Comparison of ENCODE assay signal across 1 cellular context in genomic region chr20:41173161-41173721, GRCh38.
TF ChIP-seq lines count a peak whose summit lies in the region.

No MANE protein-coding gene starts in this region.

TF ChIP-seq in HEK293, 187 proteins besides CTCF, POLR2A, EP300 and RAD21 (continued from another document):
- TF ChIP-seq ZNF561 (tag by site-specific recombination; IDR thresholded peaks at IDR 0.05; ENCODE audit: borderline replicate concordance) (0 out of 2 replicates have a peak, but pooled peaks have one; percentile 25), ZNF248 (tag by site-specific recombination; IDR thresholded peaks at IDR 0.05) (no peak), ZSCAN4 (tag by site-specific recombination; IDR thresholded peaks at IDR 0.05) (no peak), ZNF514 (tag by site-specific recombination; IDR thresholded peaks at IDR 0.05) (no peak), ZNF169 (tag by site-specific recombination; IDR thresholded peaks at IDR 0.05) (no peak), ZNF174 (tag by site-specific recombination; IDR thresholded peaks at IDR 0.05) (no peak), ZNF830 (tag by site-specific recombination; IDR thresholded peaks at IDR 0.05; ENCODE audit: low read depth) (no peak), KLF7 (tag by site-specific recombination; IDR thresholded peaks at IDR 0.05; ENCODE audit: borderline replicate concordance) (no peak), SCRT2 (tag by site-specific recombination; IDR thresholded peaks at IDR 0.05) (0 out of 2 replicates have a peak, but pooled peaks have one; percentile 42), HOXC10 (CRISPR knock-in tag; IDR thresholded peaks at IDR 0.05) (no peak), MEIS1 (CRISPR knock-in tag; IDR thresholded peaks at IDR 0.05; ENCODE audit: borderline replicate concordance) (no peak), GFI1B (tag by site-specific recombination; IDR thresholded peaks at IDR 0.05) (no peak), ZEB2 (tag by site-specific recombination; IDR thresholded peaks at IDR 0.05) (no peak), ZNF513 (tag by site-specific recombination; IDR thresholded peaks at IDR 0.05) (no peak), ZNF654 (tag by site-specific recombination; IDR thresholded peaks at IDR 0.05; ENCODE audit: low read depth) (peak; percentile 83), TRIM28 (IDR thresholded peaks at IDR 0.05; ENCODE audit: borderline replicate concordance, low read length) (no peak), ZNF664 (tag by site-specific recombination; IDR thresholded peaks at IDR 0.05) (no peak), RBAK (tag by site-specific recombination; IDR thresholded peaks at IDR 0.05) (no peak), ZSCAN16 (tag by site-specific recombination; IDR thresholded peaks at IDR 0.05) (peak; percentile 85; the same call in 1 of the 2 replicates), PBX3 (CRISPR knock-in tag; IDR thresholded peaks at IDR 0.05) (no peak), ZNF501 (tag by site-specific recombination; IDR thresholded peaks at IDR 0.05) (no peak), ZBTB10 (tag by site-specific recombination; IDR thresholded peaks at IDR 0.05) (no peak), ZNF157 (tag by site-specific recombination; IDR thresholded peaks at IDR 0.05) (no peak), ZNF423 (tag by site-specific recombination; IDR thresholded peaks at IDR 0.05) (no peak)
- TF ChIP-seq, protein P1, sequence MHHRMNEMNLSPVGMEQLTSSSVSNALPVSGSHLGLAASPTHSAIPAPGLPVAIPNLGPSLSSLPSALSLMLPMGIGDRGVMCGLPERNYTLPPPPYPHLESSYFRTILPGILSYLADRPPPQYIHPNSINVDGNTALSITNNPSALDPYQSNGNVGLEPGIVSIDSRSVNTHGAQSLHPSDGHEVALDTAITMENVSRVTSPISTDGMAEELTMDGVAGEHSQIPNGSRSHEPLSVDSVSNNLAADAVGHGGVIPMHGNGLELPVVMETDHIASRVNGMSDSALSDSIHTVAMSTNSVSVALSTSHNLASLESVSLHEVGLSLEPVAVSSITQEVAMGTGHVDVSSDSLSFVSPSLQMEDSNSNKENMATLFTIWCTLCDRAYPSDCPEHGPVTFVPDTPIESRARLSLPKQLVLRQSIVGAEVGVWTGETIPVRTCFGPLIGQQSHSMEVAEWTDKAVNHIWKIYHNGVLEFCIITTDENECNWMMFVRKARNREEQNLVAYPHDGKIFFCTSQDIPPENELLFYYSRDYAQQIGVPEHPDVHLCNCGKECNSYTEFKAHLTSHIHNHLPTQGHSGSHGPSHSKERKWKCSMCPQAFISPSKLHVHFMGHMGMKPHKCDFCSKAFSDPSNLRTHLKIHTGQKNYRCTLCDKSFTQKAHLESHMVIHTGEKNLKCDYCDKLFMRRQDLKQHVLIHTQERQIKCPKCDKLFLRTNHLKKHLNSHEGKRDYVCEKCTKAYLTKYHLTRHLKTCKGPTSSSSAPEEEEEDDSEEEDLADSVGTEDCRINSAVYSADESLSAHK (tag by site-specific recombination; IDR thresholded peaks at IDR 0.05): no peak
